In the genomic region with DNA sequence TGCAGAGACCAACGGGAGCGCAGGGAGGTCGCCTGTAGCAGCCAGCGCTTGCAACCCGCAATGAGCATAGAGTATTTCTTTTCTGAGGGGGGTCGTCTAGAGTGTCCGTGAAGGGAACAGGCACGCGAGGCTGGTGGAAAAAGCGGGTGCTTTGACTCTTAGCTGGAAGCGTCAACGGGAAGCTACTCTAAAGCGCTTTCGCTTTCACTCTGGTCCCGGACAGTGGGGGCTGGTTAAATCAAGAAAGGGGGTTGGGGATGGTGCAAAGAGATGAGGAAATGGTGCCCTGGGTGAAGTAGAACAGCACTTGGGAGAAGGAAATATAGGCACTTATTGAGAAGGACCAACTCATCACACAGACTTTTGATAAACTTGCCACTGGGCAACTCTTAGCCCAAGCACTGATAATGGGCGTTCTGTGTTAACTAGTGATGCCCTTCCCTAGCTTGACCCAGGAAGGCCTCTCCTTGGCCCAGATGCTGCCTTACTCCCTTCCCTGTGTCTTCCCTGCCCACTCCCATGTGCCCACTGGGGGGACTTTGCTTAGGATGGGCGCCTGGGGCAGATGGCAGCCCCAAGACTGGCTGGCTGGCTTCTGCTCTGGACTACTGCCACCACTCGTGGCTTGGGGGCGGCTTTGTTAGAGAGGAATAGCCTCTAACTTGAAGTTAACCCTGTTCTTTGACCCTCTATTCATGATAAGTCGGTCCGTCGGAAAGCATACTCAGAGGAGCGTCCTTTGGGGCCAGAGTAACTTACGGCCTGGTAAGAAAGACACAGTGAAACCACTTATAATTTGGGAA, we compare ENCODE assay signal across 8 cellular contexts. TPM values are rescaled to one million over a fixed set of nuclear protein-coding genes. Genes with fewer than 3 reads are reported as not detected.
DNase-seq lines count a peak whose midpoint lies in the region; ATAC-seq and TF ChIP-seq lines count a peak whose summit lies in the region.

No MANE protein-coding gene starts in this region.

- TF ChIP-seq CTCF in AG04449 (IDR thresholded peaks at IDR 0.05; ENCODE audit: insufficient read depth, low read length, missing control alignments): no peak

- intact Hi-C loops in activated CD4-positive, alpha-beta T cell treated with anti-CD3 and anti-CD28 coated beads for 36 hours (cut with DNase I, micrococcal nuclease): loop anchor here (1.0 to 5.0 kb wide), 11 partner anchors 10 to 1234 kb away; partner anchors contain the start of genes TAP2 (in 2 of the 2), BRD2 (in 1 of the 2), CUTA (in 1 of the 2) and PHF1 (in 1 of the 2)

- H3K9me3 Mint-ChIP-seq in activated CD4-positive, alpha-beta T cell treated with anti-CD3 and anti-CD28 coated beads for 36 hours (ENCODE audit: low read depth): no peaks in the 10 kb centered on the region

- H3K4me1 Mint-ChIP-seq in activated CD4-positive, alpha-beta T cell treated with anti-CD3 and anti-CD28 coated beads for 36 hours: peaks cover 64% of the 10 kb centered on the region

- peak; percentile 10 for ATAC-seq in GM19035 (IDR thresholded peaks at IDR 0.05; ENCODE audit: unreplicated experiment)
- peak; percentile 20 for ATAC-seq in HG03571 (IDR thresholded peaks at IDR 0.05; ENCODE audit: unreplicated experiment)
- peak; percentile 21 for ATAC-seq in activated CD4-positive, alpha-beta T cell treated with anti-CD3 and anti-CD28 coated beads for 36 hours
- peak; percentile 32 for ATAC-seq in stimulated activated naive CD8-positive, alpha-beta T cell treated with anti-CD3 and anti-CD28 coated beads, Interleukin-15, Interleukin-2, amounts not matched to agents 100 U/mL and 50 U/mL, for 24 hours

- H3K27ac Mint-ChIP-seq in activated CD4-positive, alpha-beta T cell treated with anti-CD3 and anti-CD28 coated beads for 36 hours: peak overlapping the region; percentile 99

- CTCF ChIA-PET in AG04449 (lab: Yijun Ruan, JAX): interaction anchor here (1.0 to 9.6 kb wide), 8 partner anchors 12 to 99 kb away, joined by 3 to 313 read pairs (median 9); partner anchors contain the start of genes PSMB8 and TAP2
- CTCF ChIA-PET in activated CD4-positive, alpha-beta T cell treated with anti-CD3 and anti-CD28 coated beads for 36 hours (lab: Charles Lee): interaction anchor here (0.7 to 8.0 kb wide), 9 partner anchors 10 to 441 kb away, joined by 4 to 240 read pairs (median 7); partner anchors contain the start of genes HLA-DMA, PSMB8 and TAP2

- H3K36me3 Mint-ChIP-seq in activated CD4-positive, alpha-beta T cell treated with anti-CD3 and anti-CD28 coated beads for 36 hours (ENCODE audit: low read depth): peaks cover 90% of the 10 kb centered on the region

- no peaks in the 10 kb centered on the region for H3K27me3 Mint-ChIP-seq in activated CD4-positive, alpha-beta T cell treated with anti-CD3 and anti-CD28 coated beads for 36 hours

- peak overlapping the region; percentile 100 for H3K4me3 Mint-ChIP-seq in activated CD4-positive, alpha-beta T cell treated with anti-CD3 and anti-CD28 coated beads for 36 hours

- peak overlapping the region; percentile 89 for H3K4me3 ChIP-seq in AG04449 (ENCODE audit: low read depth, low read length)

- POLR2A ChIA-PET in AG04449 (lab: Yijun Ruan, JAX): interaction anchor here (0.8 to 2.2 kb wide), 4 partner anchors 13 to 117 kb away, joined by 3 to 22 read pairs (median 6); partner anchors contain the start of gene TAP2
- POLR2A ChIA-PET in activated CD4-positive, alpha-beta T cell treated with anti-CD3 and anti-CD28 coated beads for 36 hours (lab: Charles Lee): interaction anchor here (0.6 to 4.2 kb wide), 7 partner anchors 10 to 117 kb away, joined by 3 to 65 read pairs (median 10); partner anchors contain the start of genes BRD2, PSMB8 and TAP2

- DNase-seq in AG04449 (ENCODE audit: low read depth, low spot score) (no peak), medulla oblongata (ENCODE audit: extremely low spot score) (peak; percentile 84), NCI-H2171 treated with DMSO at 0.1 percent for 48 hours (lab: John Stamatoyannopoulos, UW) (no peak)
- peak; percentile 72 for DNase-seq in activated CD4-positive, alpha-beta T cell treated with anti-CD3 and anti-CD28 coated beads for 36 hours
- DNase-seq in effector CD4-positive, alpha-beta T cell: peak; percentile 42
- peak; percentile 57 for DNase-seq in stimulated activated naive CD8-positive, alpha-beta T cell treated with anti-CD3 and anti-CD28 coated beads, Interleukin-15, Interleukin-2, amounts not matched to agents 100 U/mL and 50 U/mL, for 24 hours

RNA-seq across cellular contexts. Expression of gene PSMB9, which starts 0.6 kb away (rescaled TPM):
- 100 to 1,000 TPM; 210 to 282 TPM for total RNA-seq in activated CD4-positive, alpha-beta T cell treated with anti-CD3 and anti-CD28 coated beads for 36 hours

RNA-seq across cellular contexts. Expression of gene TAP1, which starts 1.1 kb away (rescaled TPM):
- total RNA-seq in activated CD4-positive, alpha-beta T cell treated with anti-CD3 and anti-CD28 coated beads for 36 hours: 100 to 1,000 TPM; 191 to 255 TPM

RNA-seq across cellular contexts. Expression of gene PSMB8, which starts 10.7 kb away (rescaled TPM):
- total RNA-seq in activated CD4-positive, alpha-beta T cell treated with anti-CD3 and anti-CD28 coated beads for 36 hours: 100 to 1,000 TPM; 238 to 338 TPM

RNA-seq across cellular contexts. Expression of gene TAP2, which starts 16.0 kb away (rescaled TPM):
- 100 to 1,000 TPM in 1 of 2 experiments, 10 to 100 TPM in 1; 96.4 to 150 TPM for total RNA-seq in activated CD4-positive, alpha-beta T cell treated with anti-CD3 and anti-CD28 coated beads for 36 hours

RNA-seq across cellular contexts. Expression of gene HLA-DOB, which starts 37.8 kb away (rescaled TPM):
- total RNA-seq in activated CD4-positive, alpha-beta T cell treated with anti-CD3 and anti-CD28 coated beads for 36 hours: 1 to 10 TPM; 1.5 to 1.6 TPM

Comparison
In these comparisons a context has a peak if more than half of its experiments do, and no peak if none do; other contexts are left out.
1. DNase-seq: peak in activated CD4-positive, alpha-beta T cell treated with anti-CD3 and anti-CD28 coated beads for 36 hours (single experiment), effector CD4-positive, alpha-beta T cell (single experiment), medulla oblongata (single experiment) and stimulated activated naive CD8-positive, alpha-beta T cell treated with anti-CD3 and anti-CD28 coated beads, Interleukin-15, Interleukin-2, amounts not matched to agents 100 U/mL and 50 U/mL, for 24 hours (single experiment); none in AG04449 (single experiment) and NCI-H2171 treated with DMSO at 0.1 percent for 48 hours (single experiment).
2. Peak in every context shown above with its lines, with median percentiles within 50 percentile points of each other: ATAC-seq.